In the genomic region with DNA sequence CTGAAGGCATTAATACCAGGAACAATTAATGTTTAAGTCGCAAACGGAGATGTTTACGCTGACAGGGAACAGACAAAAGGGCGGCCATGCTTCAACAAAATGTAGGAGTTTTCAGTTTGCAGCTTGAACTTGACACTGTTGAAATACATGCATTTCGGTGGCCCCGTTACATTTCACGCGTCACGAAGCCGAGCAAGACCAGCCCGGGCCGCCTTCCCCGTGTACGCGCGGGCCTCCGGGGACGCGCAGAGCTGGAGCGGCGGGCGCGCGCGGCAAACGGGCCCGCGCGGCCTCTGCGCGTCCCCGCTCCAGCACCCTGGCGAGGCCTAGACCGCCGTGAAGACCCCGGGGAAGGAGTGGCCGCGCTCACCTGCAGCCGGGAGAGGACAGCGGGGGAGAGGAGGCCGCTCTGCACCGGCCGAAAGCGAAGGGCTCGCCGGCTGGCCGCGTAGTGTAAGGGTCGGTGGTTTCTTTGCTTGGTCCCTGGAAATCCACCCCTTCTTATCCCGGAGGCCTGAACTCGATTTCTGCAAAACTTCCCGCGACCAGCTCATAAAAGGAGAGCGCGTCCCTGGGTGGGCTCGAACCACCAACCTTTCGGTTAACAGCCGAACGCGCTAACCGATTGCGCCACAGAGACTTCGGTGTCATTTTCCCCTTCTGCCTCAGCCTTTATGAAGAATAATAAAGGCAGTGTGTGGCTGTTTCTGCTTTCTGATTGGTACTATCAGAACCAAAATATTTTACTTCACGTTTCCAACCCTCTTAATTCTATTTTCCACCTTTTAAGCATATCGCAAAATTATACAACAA, we compare ENCODE assay signal across 1 cellular context.
TF ChIP-seq lines count a peak whose summit lies in the region.

No MANE protein-coding gene starts in this region.

TF ChIP-seq in K562, 482 proteins besides CTCF, POLR2A, EP300 and RAD21 (continued from another document and continues in another):
- TF ChIP-seq, protein P1, sequence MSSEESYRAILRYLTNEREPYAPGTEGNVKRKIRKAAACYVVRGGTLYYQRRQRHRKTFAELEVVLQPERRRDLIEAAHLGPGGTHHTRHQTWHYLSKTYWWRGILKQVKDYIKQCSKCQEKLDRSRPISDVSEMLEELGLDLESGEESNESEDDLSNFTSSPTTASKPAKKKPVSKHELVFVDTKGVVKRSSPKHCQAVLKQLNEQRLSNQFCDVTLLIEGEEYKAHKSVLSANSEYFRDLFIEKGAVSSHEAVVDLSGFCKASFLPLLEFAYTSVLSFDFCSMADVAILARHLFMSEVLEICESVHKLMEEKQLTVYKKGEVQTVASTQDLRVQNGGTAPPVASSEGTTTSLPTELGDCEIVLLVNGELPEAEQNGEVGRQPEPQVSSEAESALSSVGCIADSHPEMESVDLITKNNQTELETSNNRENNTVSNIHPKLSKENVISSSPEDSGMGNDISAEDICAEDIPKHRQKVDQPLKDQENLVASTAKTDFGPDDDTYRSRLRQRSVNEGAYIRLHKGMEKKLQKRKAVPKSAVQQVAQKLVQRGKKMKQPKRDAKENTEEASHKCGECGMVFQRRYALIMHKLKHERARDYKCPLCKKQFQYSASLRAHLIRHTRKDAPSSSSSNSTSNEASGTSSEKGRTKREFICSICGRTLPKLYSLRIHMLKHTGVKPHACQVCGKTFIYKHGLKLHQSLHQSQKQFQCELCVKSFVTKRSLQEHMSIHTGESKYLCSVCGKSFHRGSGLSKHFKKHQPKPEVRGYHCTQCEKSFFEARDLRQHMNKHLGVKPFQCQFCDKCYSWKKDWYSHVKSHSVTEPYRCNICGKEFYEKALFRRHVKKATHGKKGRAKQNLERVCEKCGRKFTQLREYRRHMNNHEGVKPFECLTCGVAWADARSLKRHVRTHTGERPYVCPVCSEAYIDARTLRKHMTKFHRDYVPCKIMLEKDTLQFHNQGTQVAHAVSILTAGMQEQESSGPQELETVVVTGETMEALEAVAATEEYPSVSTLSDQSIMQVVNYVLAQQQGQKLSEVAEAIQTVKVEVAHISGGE (CRISPR knock-in tag; IDR thresholded peaks at IDR 0.05) = peak in 1 of 3 experiments; percentile 82; a peak in 2 of 6 replicates
- TF ChIP-seq NR4A1 (CRISPR knock-in tag; IDR thresholded peaks at IDR 0.05) (peak; percentile 90; the same call in 1 of the 2 replicates), NR4A1 (tag; IDR thresholded peaks at IDR 0.05) (peak; percentile 93), TEAD1 (CRISPR knock-in tag; IDR thresholded peaks at IDR 0.05) (peak; percentile 6 to 79; a peak in 1 of 4 replicates), PBX2 (CRISPR knock-in tag; IDR thresholded peaks at IDR 0.05; ENCODE audit: low read depth) (no peak), PBX2 (tag; conservative IDR thresholded peaks at IDR 0.05; ENCODE audit: low read depth) (0 out of 2 replicates have a peak, but pooled peaks have one; percentile 31), SMARCE1 (IDR thresholded peaks at IDR 0.05) (0 out of 2 replicates have a peak, but pooled peaks have one; percentile 8), TFAP4 (CRISPR knock-in tag; IDR thresholded peaks at IDR 0.05; ENCODE audit: borderline replicate concordance) (peak; percentile 83), DMBX1 (CRISPR knock-in tag; IDR thresholded peaks at IDR 0.05; ENCODE audit: borderline replicate concordance) (peak; percentile 95), MTA1 (IDR thresholded peaks at IDR 0.05; ENCODE audit: borderline replicate concordance) (peak; percentile 81), POLR2AphosphoS2 (IDR thresholded peaks at IDR 0.05; ENCODE audit: low read length) (peak; percentile 94), JUND (IDR thresholded peaks at IDR 0.05; ENCODE audit: borderline replicate concordance, low read depth, low read length) (peak; percentile 47; the same call in 1 of the 2 replicates), JUND (tag; IDR thresholded peaks at IDR 0.05; ENCODE audit: borderline replicate concordance, low read depth, low read length) (no peak), RBM14 (IDR thresholded peaks at IDR 0.05; ENCODE audit: borderline replicate concordance, insufficient read depth, low read depth, low read length) (0 out of 2 replicates have a peak, but pooled peaks have one; percentile 48), ZNF644 (tag; IDR thresholded peaks at IDR 0.05; ENCODE audit: low read depth) (peak; percentile 96), ZNF639 (CRISPR knock-in tag; conservative IDR thresholded peaks at IDR 0.05 in 1 of 2, IDR thresholded peaks at IDR 0.05 in 1 of 2) (peak in 1 of 2 experiments; percentile 93; a peak in 2 of 4 replicates), ZNF79 (CRISPR knock-in tag; IDR thresholded peaks at IDR 0.05; ENCODE audit: low read depth) (no peak), E2F8 (IDR thresholded peaks at IDR 0.05; ENCODE audit: low read depth, partially characterized antibody) (peak; percentile 88), FOSL1 (tag; conservative IDR thresholded peaks at IDR 0.05) (no peak; the same call in none of the 2 replicates), LCOR (CRISPR knock-in tag; IDR thresholded peaks at IDR 0.05) (peak; percentile 100), ELF4 (CRISPR knock-in tag; IDR thresholded peaks at IDR 0.05) (no peak), XRCC5 (IDR thresholded peaks at IDR 0.05; ENCODE audit: low read depth, low read length) (peak; percentile 89; the same call in 1 of the 2 replicates), HNRNPLL (IDR thresholded peaks at IDR 0.05; ENCODE audit: low read depth, low read length, poor library complexity, severe bottlenecking) (peak; percentile 51), NRF1 (conservative IDR thresholded peaks at IDR 0.05 in 1 of 2, IDR thresholded peaks at IDR 0.05 in 1 of 2) (peak; percentile 74; a peak in 3 of 4 replicates), TEAD4 (IDR thresholded peaks at IDR 0.05; ENCODE audit: low read length) (peak; percentile 79), TEAD4 (CRISPR knock-in tag; IDR thresholded peaks at IDR 0.05; ENCODE audit: borderline replicate concordance) (no peak), GTF3C2 (IDR thresholded peaks at IDR 0.05; ENCODE audit: borderline replicate concordance, extremely low read depth, insufficient read length) (peak; percentile 82), ELF2 (CRISPR knock-in tag; IDR thresholded peaks at IDR 0.05) (peak; percentile 52; the same call in 1 of the 2 replicates), DIDO1 (tag; IDR thresholded peaks at IDR 0.05; ENCODE audit: low read depth) (no peak), MLX (CRISPR knock-in tag; conservative IDR thresholded peaks at IDR 0.05) (0 out of 4 replicates have a peak, but pooled peaks of 1 of the 2 experiments have one; percentile 61), PRMT5 (CRISPR knock-in tag; IDR thresholded peaks at IDR 0.05) (no peak), TCF3 (CRISPR knock-in tag; IDR thresholded peaks at IDR 0.05) (peak; percentile 35; the same call in 1 of the 2 replicates), ZNF668 (CRISPR knock-in tag; IDR thresholded peaks at IDR 0.05) (peak; percentile 27; the same call in 1 of the 2 replicates), MYC (IDR thresholded peaks at IDR 0.05; ENCODE audit: low read depth, low read length) (peak; percentile 73), MYC (CRISPR knock-in tag; IDR thresholded peaks at IDR 0.05; ENCODE audit: borderline replicate concordance, low read depth) (no peak), RB1 (IDR thresholded peaks at IDR 0.05; ENCODE audit: low read depth) (peak; percentile 80; the same call in 1 of the 2 replicates), MECOM (CRISPR knock-in tag; IDR thresholded peaks at IDR 0.05) (0 out of 2 replicates have a peak, but pooled peaks have one; percentile 52), ZFX (CRISPR knock-in tag; IDR thresholded peaks at IDR 0.05) (peak; percentile 100)
- TF ChIP-seq, protein P2, sequence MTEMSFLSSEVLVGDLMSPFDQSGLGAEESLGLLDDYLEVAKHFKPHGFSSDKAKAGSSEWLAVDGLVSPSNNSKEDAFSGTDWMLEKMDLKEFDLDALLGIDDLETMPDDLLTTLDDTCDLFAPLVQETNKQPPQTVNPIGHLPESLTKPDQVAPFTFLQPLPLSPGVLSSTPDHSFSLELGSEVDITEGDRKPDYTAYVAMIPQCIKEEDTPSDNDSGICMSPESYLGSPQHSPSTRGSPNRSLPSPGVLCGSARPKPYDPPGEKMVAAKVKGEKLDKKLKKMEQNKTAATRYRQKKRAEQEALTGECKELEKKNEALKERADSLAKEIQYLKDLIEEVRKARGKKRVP (CRISPR knock-in tag; IDR thresholded peaks at IDR 0.05) = peak; percentile 32; the same call in 1 of the 2 replicates
- TF ChIP-seq, protein P3, sequence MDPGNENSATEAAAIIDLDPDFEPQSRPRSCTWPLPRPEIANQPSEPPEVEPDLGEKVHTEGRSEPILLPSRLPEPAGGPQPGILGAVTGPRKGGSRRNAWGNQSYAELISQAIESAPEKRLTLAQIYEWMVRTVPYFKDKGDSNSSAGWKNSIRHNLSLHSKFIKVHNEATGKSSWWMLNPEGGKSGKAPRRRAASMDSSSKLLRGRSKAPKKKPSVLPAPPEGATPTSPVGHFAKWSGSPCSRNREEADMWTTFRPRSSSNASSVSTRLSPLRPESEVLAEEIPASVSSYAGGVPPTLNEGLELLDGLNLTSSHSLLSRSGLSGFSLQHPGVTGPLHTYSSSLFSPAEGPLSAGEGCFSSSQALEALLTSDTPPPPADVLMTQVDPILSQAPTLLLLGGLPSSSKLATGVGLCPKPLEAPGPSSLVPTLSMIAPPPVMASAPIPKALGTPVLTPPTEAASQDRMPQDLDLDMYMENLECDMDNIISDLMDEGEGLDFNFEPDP (CRISPR knock-in tag; IDR thresholded peaks at IDR 0.05) = no peak
